Comparison of ENCODE assay signal across 19 cellular contexts in the genomic region with DNA sequence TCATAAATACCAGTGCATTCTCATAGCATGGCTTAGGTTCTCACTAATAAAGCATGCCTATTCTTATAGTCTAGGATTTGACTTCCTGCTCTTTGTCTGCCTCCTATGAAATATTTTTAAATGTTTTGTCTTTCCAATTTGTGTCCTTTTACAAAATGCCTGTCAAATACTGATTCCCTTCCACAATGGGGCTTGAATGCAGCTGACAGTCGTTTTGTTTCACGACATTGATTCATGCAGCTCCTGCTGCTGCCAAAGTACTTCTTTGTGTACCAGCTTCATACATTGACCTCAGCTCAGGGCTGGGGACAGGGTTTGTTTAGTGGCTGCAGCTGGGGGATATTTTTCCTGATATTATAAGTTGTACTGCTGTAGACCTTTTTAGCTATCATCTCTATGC.
"Had no signal": no experiment of that assay in that cellular context is flagged by ENCODE, and none has a peak within 500 bp of the region (broad histone marks: within the 10 kb centered on the region; RNA-seq: fewer than 3 reads in every experiment).

No MANE protein-coding gene starts in this region.

- H3K36me3 ChIP-seq: cardiac muscle cell, vagina had no signal

- H3K9me3 Mint-ChIP-seq: activated T-helper 1 cell treated with anti-CD3 and anti-CD28 coated beads, Interleukin-12 subunit alpha, Interleukin-12 subunit beta, Interleukin-2, Interleukin-4 antibody, amounts not matched to agents 30 ng/mL and 10 ng/mL and 1 ng/mL, durations not matched to agents 14 hours and 24 hours and 36 hours; nephron had no signal

- FAIRE-seq: islet of Langerhans, TTC549 had no signal

- H3K36me3 Mint-ChIP-seq: activated naive CD8-positive, alpha-beta T cell; mesothelial cell of epicardium had no signal

- ATAC-seq: effector memory CD8-positive, alpha-beta T cell; left cardiac atrium had no signal

- H3K4me1 ChIP-seq: vagina had no signal

- DNase-seq: activated CD4-positive, alpha-beta T cell treated with anti-CD3 and anti-CD28 coated beads, Interleukin-2, amount 50 U/mL, for 4 hours; dermis blood vessel endothelial cell; effector memory CD8-positive, alpha-beta T cell; left cardiac atrium; occipital lobe; stimulated activated CD4-positive, alpha-beta T cell treated with anti-CD3 and anti-CD28 coated beads, Interleukin-12 subunit alpha, Interleukin-12 subunit beta, amount 100 ng/mL, for 4 hours; stimulated activated CD4-positive, alpha-beta T cell treated with anti-CD3 and anti-CD28 coated beads, Interleukin-1b, Interleukin-23, amount 100 ng/mL, for 48 hours; stimulated activated CD8-positive, alpha-beta memory T cell treated with anti-CD3 and anti-CD28 coated beads, Interleukin-4, amount 100 ng/mL, for 48 hours; stimulated activated naive CD4-positive, alpha-beta T cell treated with Interleukin-2 at 50 U/mL for 16 hours; trophoblast cell had no signal

- H3K27ac Mint-ChIP-seq: activated naive CD8-positive, alpha-beta T cell; activated T-helper 1 cell treated with anti-CD3 and anti-CD28 coated beads, Interleukin-12 subunit alpha, Interleukin-12 subunit beta, Interleukin-2, Interleukin-4 antibody, amounts not matched to agents 30 ng/mL and 10 ng/mL and 1 ng/mL, durations not matched to agents 14 hours and 24 hours and 36 hours; effector memory CD8-positive, alpha-beta T cell; mesothelial cell of epicardium; nephron; progenitor cell of endocrine pancreas had no signal

- H3K27me3 Mint-ChIP-seq: effector memory CD8-positive, alpha-beta T cell; progenitor cell of endocrine pancreas had no signal

- H3K27me3 ChIP-seq: cardiac muscle cell, vagina had no signal

- H3K27ac ChIP-seq: cardiac muscle cell, vagina had no signal

- H3K4me1 Mint-ChIP-seq: nephron had no signal

- H3K4me3 ChIP-seq: cardiac muscle cell, vagina had no signal

- H3K9me3 ChIP-seq: vagina had no signal

- H3K4me3 Mint-ChIP-seq: activated naive CD8-positive, alpha-beta T cell; activated T-helper 1 cell treated with anti-CD3 and anti-CD28 coated beads, Interleukin-12 subunit alpha, Interleukin-12 subunit beta, Interleukin-2, Interleukin-4 antibody, amounts not matched to agents 30 ng/mL and 10 ng/mL and 1 ng/mL, durations not matched to agents 14 hours and 24 hours and 36 hours; effector memory CD8-positive, alpha-beta T cell; mesothelial cell of epicardium; nephron had no signal
